Comparison of ENCODE assay signal across 8 cellular contexts in the genomic region with DNA sequence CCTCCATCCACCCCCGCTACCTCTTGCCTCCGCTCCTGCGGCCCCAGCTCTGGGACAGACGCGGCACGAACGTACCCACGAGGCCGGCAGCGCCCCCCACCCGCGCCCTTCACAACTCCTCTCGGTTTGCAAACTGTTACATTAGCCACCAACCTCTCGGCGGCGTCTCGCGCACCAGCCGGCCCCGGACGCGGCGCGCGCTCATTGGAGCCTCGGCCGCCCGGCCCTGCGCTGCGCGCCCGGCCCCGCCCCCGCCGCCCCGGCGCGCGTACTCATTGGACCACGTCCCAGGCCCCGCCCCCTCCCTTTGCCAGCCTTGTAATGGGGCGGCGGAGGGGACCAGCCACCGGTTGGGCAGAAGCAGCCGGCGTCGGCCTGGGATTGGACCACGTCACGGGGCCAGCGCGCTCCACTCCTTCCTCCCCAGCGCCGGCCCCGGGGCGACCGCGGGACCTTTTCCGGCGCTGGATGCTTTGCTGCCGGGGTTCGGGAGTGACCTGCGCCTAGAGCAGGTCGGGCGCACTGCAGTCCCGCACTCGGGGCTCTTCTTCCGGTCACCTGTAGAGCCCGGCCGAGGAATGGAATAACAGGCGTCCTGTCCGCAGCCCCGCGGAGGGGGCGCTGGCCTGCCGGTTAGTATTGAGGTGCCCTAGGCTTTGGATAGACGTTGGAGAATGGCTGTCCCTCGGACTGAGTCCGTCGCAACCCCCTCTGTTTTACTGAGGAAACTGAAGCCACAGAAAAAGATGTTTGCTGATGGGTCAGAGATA. TPM values are rescaled to one million over a fixed set of nuclear protein-coding genes. Genes with fewer than 3 reads are reported as not detected.
DNase-seq lines count a peak whose midpoint lies in the region; ATAC-seq and TF ChIP-seq lines count a peak whose summit lies in the region.

A gene with protein sequence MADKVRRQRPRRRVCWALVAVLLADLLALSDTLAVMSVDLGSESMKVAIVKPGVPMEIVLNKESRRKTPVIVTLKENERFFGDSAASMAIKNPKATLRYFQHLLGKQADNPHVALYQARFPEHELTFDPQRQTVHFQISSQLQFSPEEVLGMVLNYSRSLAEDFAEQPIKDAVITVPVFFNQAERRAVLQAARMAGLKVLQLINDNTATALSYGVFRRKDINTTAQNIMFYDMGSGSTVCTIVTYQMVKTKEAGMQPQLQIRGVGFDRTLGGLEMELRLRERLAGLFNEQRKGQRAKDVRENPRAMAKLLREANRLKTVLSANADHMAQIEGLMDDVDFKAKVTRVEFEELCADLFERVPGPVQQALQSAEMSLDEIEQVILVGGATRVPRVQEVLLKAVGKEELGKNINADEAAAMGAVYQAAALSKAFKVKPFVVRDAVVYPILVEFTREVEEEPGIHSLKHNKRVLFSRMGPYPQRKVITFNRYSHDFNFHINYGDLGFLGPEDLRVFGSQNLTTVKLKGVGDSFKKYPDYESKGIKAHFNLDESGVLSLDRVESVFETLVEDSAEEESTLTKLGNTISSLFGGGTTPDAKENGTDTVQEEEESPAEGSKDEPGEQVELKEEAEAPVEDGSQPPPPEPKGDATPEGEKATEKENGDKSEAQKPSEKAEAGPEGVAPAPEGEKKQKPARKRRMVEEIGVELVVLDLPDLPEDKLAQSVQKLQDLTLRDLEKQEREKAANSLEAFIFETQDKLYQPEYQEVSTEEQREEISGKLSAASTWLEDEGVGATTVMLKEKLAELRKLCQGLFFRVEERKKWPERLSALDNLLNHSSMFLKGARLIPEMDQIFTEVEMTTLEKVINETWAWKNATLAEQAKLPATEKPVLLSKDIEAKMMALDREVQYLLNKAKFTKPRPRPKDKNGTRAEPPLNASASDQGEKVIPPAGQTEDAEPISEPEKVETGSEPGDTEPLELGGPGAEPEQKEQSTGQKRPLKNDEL (minus strand): TSS at position 206 of the 770 bp plus-strand sequence. CDS start 1,045 bp downstream, outside the sequence.

- peaks cover 4% of the 10 kb centered on the region; the same call in 1 of the 2 replicates for H3K4me1 ChIP-seq in BE2C

- H3K36me3 ChIP-seq in BE2C: peaks cover 31% of the 10 kb centered on the region

- H3K27me3 ChIP-seq in BE2C: no peaks in the 10 kb centered on the region
- no peaks in the 10 kb centered on the region for H3K27me3 ChIP-seq in layer of hippocampus (ENCODE audit: control insufficient read depth, insufficient read depth, low read length)

- TF ChIP-seq CTCF in BE2C (IDR thresholded peaks at IDR 0.05; ENCODE audit: low read depth, low read length): peak; percentile 18

- DNase-seq in BE2C (peak; percentile 100), GM19238 (ENCODE audit: insufficient read length, low spot score) (peak; percentile 99), NCI-H524 (lab: John Stamatoyannopoulos, UW) (peak; percentile 89 to 92)
- DNase-seq in activated CD4-positive, alpha-beta T cell treated with anti-CD3 and anti-CD28 coated beads for 4 hours: peak; percentile 99 to 100
- peak; percentile 98 to 99 for DNase-seq in stimulated activated CD4-positive, alpha-beta T cell treated with anti-CD3 and anti-CD28 coated beads, Interleukin-1b, Interleukin-23, amount 100 ng/mL, for 4 hours (ENCODE audit: low read depth in 2 of 2)

- peak within 1 kb of the TSS; percentile 67 for H3K27ac ChIP-seq in cingulate gyrus (ENCODE audit: low read depth, low read length)
- peak within 1 kb of the TSS; percentile 80 for H3K27ac ChIP-seq in layer of hippocampus (ENCODE audit: low read depth, low read length)

- H3K9me3 ChIP-seq in BE2C: no peaks in the 10 kb centered on the region

- ATAC-seq in HG03442 (IDR thresholded peaks at IDR 0.05; ENCODE audit: unreplicated experiment): peak; percentile 88

- peak within 1 kb of the TSS; percentile 94 for H3K4me3 ChIP-seq in BE2C (ENCODE audit: low read depth, low read length)

RNA-seq across cellular contexts. Expression of the gene that starts here (rescaled TPM):
- polyA plus RNA-seq in BE2C (2012; ENCODE audit: insufficient read depth, insufficient read length, low read depth): 204 TPM

Comparison
In these comparisons a context has a peak if more than half of its experiments do, and no peak if none do; other contexts are left out.
1. Peak in every context shown above with its lines: DNase-seq, ATAC-seq, H3K4me3 ChIP-seq and H3K27ac ChIP-seq.